ENCODE assay signal across 1 cellular context in genomic region chr13:108463365-108463764, GRCh38.
TF ChIP-seq lines count a peak whose summit lies in the region.

No MANE protein-coding gene starts in this region.

TF ChIP-seq in WTC11, 78 proteins besides CTCF, POLR2A, EP300 and RAD21 (continued from another document):
- no peak for TF ChIP-seq AFF4 (CRISPR knock-in tag; IDR thresholded peaks at IDR 0.05; ENCODE audit: borderline replicate concordance)
- TF ChIP-seq HMGXB4 (CRISPR knock-in tag; IDR thresholded peaks at IDR 0.05) = no peak
- TF ChIP-seq, protein P1, sequence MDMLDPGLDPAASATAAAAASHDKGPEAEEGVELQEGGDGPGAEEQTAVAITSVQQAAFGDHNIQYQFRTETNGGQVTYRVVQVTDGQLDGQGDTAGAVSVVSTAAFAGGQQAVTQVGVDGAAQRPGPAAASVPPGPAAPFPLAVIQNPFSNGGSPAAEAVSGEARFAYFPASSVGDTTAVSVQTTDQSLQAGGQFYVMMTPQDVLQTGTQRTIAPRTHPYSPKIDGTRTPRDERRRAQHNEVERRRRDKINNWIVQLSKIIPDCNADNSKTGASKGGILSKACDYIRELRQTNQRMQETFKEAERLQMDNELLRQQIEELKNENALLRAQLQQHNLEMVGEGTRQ (CRISPR knock-in tag; IDR thresholded peaks at IDR 0.05) = no peak
- no peak for TF ChIP-seq ZNF512 (CRISPR knock-in tag; IDR thresholded peaks at IDR 0.05; ENCODE audit: borderline replicate concordance)
- TF ChIP-seq E2F4 (CRISPR knock-in tag; IDR thresholded peaks at IDR 0.05; ENCODE audit: borderline replicate concordance, low read depth) = no peak
